In the genomic region with DNA sequence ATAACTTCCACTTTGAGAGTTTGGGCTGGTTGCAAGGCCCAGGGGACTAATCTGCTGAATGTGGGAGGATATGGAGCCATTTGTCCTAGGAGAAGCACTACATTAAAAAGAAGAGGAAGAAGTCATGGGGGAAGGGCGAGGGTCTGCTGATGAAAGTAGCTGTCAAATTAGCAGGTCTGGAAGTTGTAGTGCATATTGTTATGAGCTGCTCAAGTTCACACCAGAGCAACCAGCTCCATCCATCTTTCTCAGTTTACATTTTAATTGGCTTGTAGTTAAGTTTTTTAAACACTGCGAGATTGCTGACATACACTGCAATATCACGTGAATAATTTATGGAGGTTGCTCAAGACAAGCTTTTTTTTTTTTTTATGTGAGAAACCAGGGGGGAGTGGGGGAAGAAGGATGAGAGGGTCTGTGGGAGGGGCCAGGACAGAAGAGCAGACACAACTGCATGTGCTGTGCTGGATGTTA, we compare ENCODE assay signal across 13 cellular contexts.
"Had no signal": no experiment of that assay in that cellular context is flagged by ENCODE, and none has a peak within 500 bp of the region (broad histone marks: within the 10 kb centered on the region; RNA-seq: fewer than 3 reads in every experiment).

No MANE protein-coding gene starts in this region.

- H3K4me3 Mint-ChIP-seq: activated naive CD8-positive, alpha-beta T cell had no signal

- H3K36me3 Mint-ChIP-seq: activated naive CD8-positive, alpha-beta T cell had no signal

- H3K27me3 Mint-ChIP-seq: activated naive CD8-positive, alpha-beta T cell had no signal

- H3K4me3 ChIP-seq: lower lobe of right lung, pancreas, stomach had no signal

- DNase-seq: activated CD4-positive, alpha-beta T cell treated with anti-CD3 and anti-CD28 coated beads, Interleukin-2, amount 50 U/mL, for 4 hours; activated CD4-positive, CD25-positive, alpha-beta regulatory T cell; activated effector memory CD4-positive, alpha-beta T cell treated with anti-CD3 and anti-CD28 coated beads, Interleukin-2, amount 50 U/mL, for 16 hours; activated T-cell treated with anti-CD3 and anti-CD28 coated beads, Interleukin-2, amount 50 U/mL, for 1 hour; brain microvascular endothelial cell; effector memory CD4-positive, alpha-beta T cell; hippocampal formation; lower lobe of right lung; midbrain; pancreas; small intestine; stomach had no signal

- H3K27ac Mint-ChIP-seq: activated naive CD8-positive, alpha-beta T cell had no signal

- ATAC-seq: lower lobe of right lung, pancreas had no signal
